9 cellular contexts compared by ENCODE assay signal in genomic region chr16:709651-710499, GRCh38. TPM values are rescaled to one million over a fixed set of nuclear protein-coding genes. Genes with fewer than 3 reads are reported as not detected.
DNase-seq lines count a peak whose midpoint lies in the region; ATAC-seq and TF ChIP-seq lines count a peak whose summit lies in the region.
"Had no signal": no experiment of that assay in that cellular context is flagged by ENCODE, and none has a peak within 500 bp of the region (broad histone marks: within the 10 kb centered on the region; RNA-seq: fewer than 3 reads in every experiment).

No MANE protein-coding gene starts in this region.

- DNase-seq in AG08396 (ENCODE audit: low spot score) (peak; percentile 98), HT1080 (ENCODE audit: low read depth) (peak; percentile 86), RPMI7951 (ENCODE audit: low read depth) (peak; percentile 85), glomerular visceral epithelial cell (ENCODE audit: extremely low spot score) (peak; percentile 70), sciatic nerve (ENCODE audit: low spot score) (no peak), GM10248 (ENCODE audit: extremely low spot score) (no peak)
- DNase-seq: spleen had no signal

- no peak for ATAC-seq in activated CD4-positive, CD25-positive, alpha-beta regulatory T cell treated with anti-CD3 and anti-CD28 coated beads, Interleukin-2, amount 50 U/mL, for 24 hours
- ATAC-seq in sciatic nerve: no peak
- ATAC-seq in HG02885 (IDR thresholded peaks at IDR 0.05; ENCODE audit: poor library complexity, unreplicated experiment): no peak

- POLR2A ChIA-PET in GM10248 (lab: Yijun Ruan, JAX): no interaction called here

- TF ChIP-seq CTCF in GM10248 (IDR thresholded peaks at IDR 0.05; ENCODE audit: control extremely low read depth, extremely low read depth, low read depth, missing control alignments): no peak

- CTCF ChIA-PET in GM10248 (lab: Yijun Ruan, JAX): interaction anchor here (1.9 to 8.3 kb wide), 3 partner anchors 14 to 348 kb away, joined by 6 to 169 read pairs (median 59); partner anchors contain the start of genes ANTKMT, CCDC78, CHTF18 and HAGHL

- intact Hi-C loops in sciatic nerve (cut with DNase I): loop anchor here (2.0 to 5.0 kb wide), 2 partner anchors 37 to 75 kb away; no protein-coding TSS in a partner anchor

RNA-seq across cellular contexts. Expression of gene FBXL16, which starts 4.3 kb away (rescaled TPM):
- 2.0 and 4.2 TPM in 2 replicates for total RNA-seq in HT1080 (2014; rRNA removed; shearing (Covaris generic))
- 1.7 and 1.8 TPM in 2 replicates for polyA plus RNA-seq in HT1080 (2015; cell fraction: cytosol; rRNA removed)
- polyA plus RNA-seq in HT1080 (2015; cell fraction: nucleus; rRNA removed): 1.1 and 1.2 TPM in 2 replicates
- total RNA-seq in RPMI7951 (2014; rRNA removed; shearing (Covaris generic)): 0.24 TPM in 1 of 2 replicates, not detected in the other
- 6.5 TPM for total RNA-seq in sciatic nerve

RNA-seq across cellular contexts. Expression of gene METRN, which starts 5.0 kb away (rescaled TPM):
- total RNA-seq in HT1080 (2014; rRNA removed; shearing (Covaris generic)): 119 and 152 TPM in 2 replicates
- polyA plus RNA-seq in HT1080 (2015; cell fraction: cytosol; rRNA removed): 45.2 and 64.3 TPM in 2 replicates
- 31.3 and 37.7 TPM in 2 replicates for polyA plus RNA-seq in HT1080 (2015; cell fraction: nucleus; rRNA removed)
- 39.2 and 57.1 TPM in 2 replicates for total RNA-seq in RPMI7951 (2014; rRNA removed; shearing (Covaris generic))
- 120 TPM for total RNA-seq in sciatic nerve

RNA-seq across cellular contexts. Expression of gene ANTKMT, which starts 11.1 kb away (rescaled TPM):
- total RNA-seq in HT1080 (2014; rRNA removed; shearing (Covaris generic)): 42.3 and 54.6 TPM in 2 replicates
- 33.5 and 38.4 TPM in 2 replicates for polyA plus RNA-seq in HT1080 (2015; cell fraction: cytosol; rRNA removed)
- 36.5 and 40.5 TPM in 2 replicates for polyA plus RNA-seq in HT1080 (2015; cell fraction: nucleus; rRNA removed)
- total RNA-seq in RPMI7951 (2014; rRNA removed; shearing (Covaris generic)): 18.0 and 26.3 TPM in 2 replicates
- 26.3 TPM for total RNA-seq in sciatic nerve

RNA-seq across cellular contexts. Expression of gene CCDC78, which starts 16.4 kb away (rescaled TPM):
- total RNA-seq in HT1080 (2014; rRNA removed; shearing (Covaris generic)): 4.2 and 4.6 TPM in 2 replicates
- 2.2 TPM in 2 replicates for polyA plus RNA-seq in HT1080 (2015; cell fraction: cytosol; rRNA removed)
- 70.2 and 75.4 TPM in 2 replicates for polyA plus RNA-seq in HT1080 (2015; cell fraction: nucleus; rRNA removed)
- total RNA-seq in RPMI7951 (2014; rRNA removed; shearing (Covaris generic)): under 0.01 and 0.12 TPM in 2 replicates
- 2.1 TPM for total RNA-seq in sciatic nerve

RNA-seq across cellular contexts. Expression of gene HAGHL, which starts 17.0 kb away (rescaled TPM):
- total RNA-seq in HT1080 (2014; rRNA removed; shearing (Covaris generic)): 18.6 and 27.2 TPM in 2 replicates
- 12.0 and 17.5 TPM in 2 replicates for polyA plus RNA-seq in HT1080 (2015; cell fraction: cytosol; rRNA removed)
- 51.4 and 52.8 TPM in 2 replicates for polyA plus RNA-seq in HT1080 (2015; cell fraction: nucleus; rRNA removed)
- 3.3 and 4.0 TPM in 2 replicates for total RNA-seq in RPMI7951 (2014; rRNA removed; shearing (Covaris generic))
- 6.5 TPM for total RNA-seq in sciatic nerve

Comparison
In these comparisons a context has a peak if more than half of its experiments do, and no peak if none do; other contexts are left out.
1. DNase-seq: peak in AG08396 (single experiment), HT1080 (single experiment), RPMI7951 (single experiment) and glomerular visceral epithelial cell (single experiment); none in sciatic nerve (single experiment) and GM10248 (single experiment).